ENCODE assay signal across 27 cellular contexts in the genomic region with DNA sequence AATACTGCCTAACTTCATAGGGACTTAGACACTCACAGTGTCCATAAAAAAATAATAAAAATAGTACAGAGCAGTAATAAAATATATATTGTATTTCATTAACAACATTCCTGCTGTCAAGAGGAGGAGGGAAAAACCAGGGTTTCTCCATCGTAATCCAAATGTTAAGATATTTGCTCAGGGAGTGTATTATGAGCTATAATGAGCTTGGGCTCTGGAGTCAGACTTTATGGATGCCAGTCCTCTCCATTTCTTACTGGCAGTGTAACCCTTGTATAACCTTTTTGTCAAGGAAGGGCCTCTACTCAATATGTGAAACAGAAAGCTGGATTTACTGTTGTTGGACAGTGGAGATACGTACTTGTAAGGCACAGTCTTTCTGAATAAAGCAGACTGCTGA. TPM values are rescaled to one million over a fixed set of nuclear protein-coding genes. Genes with fewer than 3 reads are reported as not detected.
DNase-seq lines count a peak whose midpoint lies in the region; ATAC-seq and TF ChIP-seq lines count a peak whose summit lies in the region.
"Had no signal": no experiment of that assay in that cellular context is flagged by ENCODE, and none has a peak within 500 bp of the region (broad histone marks: within the 10 kb centered on the region; RNA-seq: fewer than 3 reads in every experiment).

No MANE protein-coding gene starts in this region.

- H3K27me3 ChIP-seq in endocrine pancreas (ENCODE audit: control insufficient read depth, insufficient read depth, low read length): no peaks in the 10 kb centered on the region
- H3K27me3 ChIP-seq in mucosa of rectum (ENCODE audit: control insufficient read depth in 2 of 2, insufficient read depth in 2 of 2, low read length in 2 of 2): no peaks in the 10 kb centered on the region
- H3K27me3 ChIP-seq: MG63, spleen had no signal

- H3K9me3 ChIP-seq in endocrine pancreas (ENCODE audit: control insufficient read depth, low read length): no peaks in the 10 kb centered on the region
- no peaks in the 10 kb centered on the region for H3K9me3 ChIP-seq in mucosa of rectum (ENCODE audit: control insufficient read depth in 2 of 2, low read length in 2 of 2)
- H3K9me3 ChIP-seq: MG63, spleen, thoracic aorta had no signal

- H3K4me3 Mint-ChIP-seq in chondrocyte (ENCODE audit: unreplicated experiment): no peak overlapping the region
- H3K4me3 Mint-ChIP-seq: activated CD4-positive, alpha-beta T cell treated with anti-CD3 and anti-CD28 coated beads, Interleukin-2, amount 10 ng/mL, durations not matched to agents 24 days and 14 days; activated naive CD4-positive, alpha-beta T cell treated with anti-CD3 and anti-CD28 coated beads, Interleukin-2, amount 10 ng/mL, durations not matched to agents 7 days and 5 days; CD4-positive, CD25-positive, alpha-beta regulatory T cell; T-helper 2 cell treated with Interferon-gamma antibody and Interleukin-4, amounts not matched to agents 5 μg/mL and 100 μg/mL, for 36 hours had no signal

- no peaks in the 10 kb centered on the region for H3K9me3 Mint-ChIP-seq in chondrocyte (ENCODE audit: low read depth)
- H3K9me3 Mint-ChIP-seq: activated CD4-positive, alpha-beta T cell treated with anti-CD3 and anti-CD28 coated beads, Interleukin-2, amount 10 ng/mL, durations not matched to agents 24 days and 14 days; activated naive CD4-positive, alpha-beta T cell treated with anti-CD3 and anti-CD28 coated beads, Interleukin-2, amount 10 ng/mL, durations not matched to agents 7 days and 5 days; T-helper 2 cell treated with Interferon-gamma antibody and Interleukin-4, amounts not matched to agents 5 μg/mL and 100 μg/mL, for 36 hours had no signal

- H3K4me3 ChIP-seq in endocrine pancreas (ENCODE audit: control insufficient read depth, insufficient read depth, low read length) (peak overlapping the region; percentile 77), mucosa of rectum (ENCODE audit: low read length in 2 of 2) (no peak overlapping the region)
- H3K4me3 ChIP-seq: MG63, spleen, thoracic aorta had no signal

- peaks cover 25% of the 10 kb centered on the region for H3K4me1 Mint-ChIP-seq in chondrocyte (ENCODE audit: low read depth)
- H3K4me1 Mint-ChIP-seq: activated CD4-positive, alpha-beta T cell treated with anti-CD3 and anti-CD28 coated beads, Interleukin-2, amount 10 ng/mL, durations not matched to agents 24 days and 14 days had no signal

- no peak for ATAC-seq in HG02840 (IDR thresholded peaks at IDR 0.05; ENCODE audit: low FRiP score, unreplicated experiment)

- no peaks in the 10 kb centered on the region for H3K27me3 Mint-ChIP-seq in chondrocyte (ENCODE audit: low read depth)
- H3K27me3 Mint-ChIP-seq: activated CD4-positive, alpha-beta T cell treated with anti-CD3 and anti-CD28 coated beads, Interleukin-2, amount 10 ng/mL, durations not matched to agents 24 days and 14 days; activated naive CD4-positive, alpha-beta T cell treated with anti-CD3 and anti-CD28 coated beads, Interleukin-2, amount 10 ng/mL, durations not matched to agents 7 days and 5 days had no signal

- H3K4me1 ChIP-seq in endocrine pancreas (ENCODE audit: control insufficient read depth, insufficient read depth, low read length) (peaks cover 17% of the 10 kb centered on the region), mucosa of rectum (ENCODE audit: control insufficient read depth in 2 of 2, insufficient read depth in 2 of 2, low read length in 2 of 2) (peaks cover 7 to 8% of the 10 kb centered on the region in 2 donors)

- H3K36me3 Mint-ChIP-seq in chondrocyte (ENCODE audit: low read depth): no peaks in the 10 kb centered on the region
- H3K36me3 Mint-ChIP-seq: activated naive CD4-positive, alpha-beta T cell treated with anti-CD3 and anti-CD28 coated beads, Interleukin-2, amount 10 ng/mL, durations not matched to agents 7 days and 5 days had no signal

- peak overlapping the region; percentile 18 to 45 for H3K27ac ChIP-seq in mucosa of rectum (ENCODE audit: low read depth in 2 of 2, low read length in 2 of 2)
- H3K27ac ChIP-seq: spleen, thoracic aorta, WERI-Rb-1 had no signal

- no peak overlapping the region for H3K9ac ChIP-seq in endocrine pancreas (ENCODE audit: control insufficient read depth, insufficient read depth, low read length)
- H3K9ac ChIP-seq in mucosa of rectum (ENCODE audit: low read depth in 1 of 2, low read length in 2 of 2): no peak overlapping the region

- H3K36me3 ChIP-seq in endocrine pancreas (ENCODE audit: control insufficient read depth, insufficient read depth, low read length) (no peaks in the 10 kb centered on the region), mucosa of rectum (ENCODE audit: control insufficient read depth in 2 of 2, insufficient read depth in 2 of 2, low read length in 2 of 2) (no peaks in the 10 kb centered on the region)
- H3K36me3 ChIP-seq: MG63, spleen, thoracic aorta, WERI-Rb-1 had no signal

- peak; percentile 43 for DNase-seq in NCI-H82 (lab: John Stamatoyannopoulos, UW)
- no peak for DNase-seq in NCI-H82 treated with DMSO at 0.1 percent for 48 hours (lab: John Stamatoyannopoulos, UW; ENCODE audit: unreplicated experiment)
- DNase-seq in COLO829 (ENCODE audit: low spot score): no peak
- no peak for DNase-seq in chondrocyte (ENCODE audit: low spot score)
- DNase-seq in RKO (ENCODE audit: low spot score): no peak
- DNase-seq: 8988T; activated CD4-positive, alpha-beta T cell treated with anti-CD3 and anti-CD28 coated beads, Interleukin-2, amount 10 ng/mL, durations not matched to agents 24 days and 14 days; activated naive CD4-positive, alpha-beta T cell treated with anti-CD3 and anti-CD28 coated beads, Interleukin-2, amount 10 ng/mL, durations not matched to agents 7 days and 5 days; activated T-cell treated with anti-CD3 and anti-CD28 coated beads, Interleukin-2, amount 50 U/mL, for 48 hours; amniotic stem cell; CD4-positive, CD25-positive, alpha-beta regulatory T cell; glutamatergic neuron; kidney; MG63; NCI-H1417 treated with DMSO at 0.1 percent for 48 hours; NCI-H524; nucleus accumbens; retina; spleen; stimulated activated CD4-positive, alpha-beta T cell treated with anti-CD3 and anti-CD28 coated beads, Interleukin-4, amount 100 ng/mL, for 4 hours; stimulated activated naive CD4-positive, alpha-beta T cell treated with Interleukin-2 at 50 U/mL for 16 hours; WERI-Rb-1 had no signal

- no peak for TF ChIP-seq CTCF in chondrocyte (IDR thresholded peaks at IDR 0.05)

- no peak overlapping the region for H3K27ac Mint-ChIP-seq in chondrocyte (ENCODE audit: unreplicated experiment)
- H3K27ac Mint-ChIP-seq: activated CD4-positive, alpha-beta T cell treated with anti-CD3 and anti-CD28 coated beads, Interleukin-2, amount 10 ng/mL, durations not matched to agents 24 days and 14 days; activated naive CD4-positive, alpha-beta T cell treated with anti-CD3 and anti-CD28 coated beads, Interleukin-2, amount 10 ng/mL, durations not matched to agents 7 days and 5 days; CD4-positive, CD25-positive, alpha-beta regulatory T cell; T-helper 2 cell treated with Interferon-gamma antibody and Interleukin-4, amounts not matched to agents 5 μg/mL and 100 μg/mL, for 36 hours had no signal

RNA-seq across cellular contexts. Expression of gene ZNF277, which starts 56.3 kb away (rescaled TPM):
- total RNA-seq in chondrocyte: 15.5 to 18.8 TPM (median 16.2 TPM) in 3 replicates

RNA-seq across cellular contexts. Expression of gene DOCK4, which starts 56.6 kb away (rescaled TPM):
- total RNA-seq in chondrocyte: 43.0 to 102 TPM (median 48.8 TPM) in 3 replicates
